Comparison of ENCODE assay signal across 1 cellular context in the genomic region with DNA sequence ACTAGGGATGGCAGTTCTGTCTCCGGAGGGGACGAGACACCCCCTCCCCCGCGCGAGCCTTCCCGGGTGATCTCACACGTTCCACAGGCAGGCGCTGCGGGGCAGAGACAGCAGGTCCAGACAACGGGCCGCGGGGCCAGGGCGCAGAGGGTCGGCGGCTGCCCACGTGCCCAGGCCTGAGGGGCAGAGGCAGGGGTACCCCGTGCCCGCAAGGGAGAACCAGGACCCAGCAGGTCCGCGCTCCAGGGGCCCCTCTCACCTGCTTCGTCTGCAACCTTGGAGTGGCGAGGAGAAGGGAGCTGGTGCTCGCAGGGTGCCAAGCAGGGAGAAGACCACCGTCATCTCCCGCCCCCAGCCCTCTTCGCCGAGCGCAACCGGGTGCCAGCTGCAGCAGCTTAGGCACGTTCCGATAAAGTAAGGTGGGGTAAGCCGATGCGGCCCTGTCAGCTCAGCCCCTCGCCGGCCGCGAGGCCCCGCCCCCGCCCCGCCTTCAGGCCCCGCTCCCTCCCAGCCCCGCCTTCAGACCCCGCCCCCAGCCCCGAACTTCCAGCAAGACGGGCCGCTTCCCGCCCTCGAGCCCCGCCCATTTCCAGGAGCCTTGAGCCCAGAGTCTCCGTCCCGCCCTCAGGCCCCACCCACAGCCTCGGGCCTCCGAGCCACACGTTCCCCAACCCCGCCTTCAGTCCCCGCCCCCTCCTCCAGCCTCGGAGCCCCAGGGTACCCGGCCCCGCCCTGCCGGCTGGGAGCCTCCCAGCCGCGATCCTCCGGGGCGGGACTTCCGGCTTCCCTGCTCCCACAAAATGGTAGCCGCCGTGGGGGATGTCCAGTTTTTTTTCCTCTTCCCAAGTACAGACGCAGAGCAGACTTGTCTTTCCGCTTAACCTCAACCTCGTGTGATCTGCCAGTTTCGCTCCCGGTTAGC.
TF ChIP-seq lines count a peak whose summit lies in the region.

A gene with protein sequence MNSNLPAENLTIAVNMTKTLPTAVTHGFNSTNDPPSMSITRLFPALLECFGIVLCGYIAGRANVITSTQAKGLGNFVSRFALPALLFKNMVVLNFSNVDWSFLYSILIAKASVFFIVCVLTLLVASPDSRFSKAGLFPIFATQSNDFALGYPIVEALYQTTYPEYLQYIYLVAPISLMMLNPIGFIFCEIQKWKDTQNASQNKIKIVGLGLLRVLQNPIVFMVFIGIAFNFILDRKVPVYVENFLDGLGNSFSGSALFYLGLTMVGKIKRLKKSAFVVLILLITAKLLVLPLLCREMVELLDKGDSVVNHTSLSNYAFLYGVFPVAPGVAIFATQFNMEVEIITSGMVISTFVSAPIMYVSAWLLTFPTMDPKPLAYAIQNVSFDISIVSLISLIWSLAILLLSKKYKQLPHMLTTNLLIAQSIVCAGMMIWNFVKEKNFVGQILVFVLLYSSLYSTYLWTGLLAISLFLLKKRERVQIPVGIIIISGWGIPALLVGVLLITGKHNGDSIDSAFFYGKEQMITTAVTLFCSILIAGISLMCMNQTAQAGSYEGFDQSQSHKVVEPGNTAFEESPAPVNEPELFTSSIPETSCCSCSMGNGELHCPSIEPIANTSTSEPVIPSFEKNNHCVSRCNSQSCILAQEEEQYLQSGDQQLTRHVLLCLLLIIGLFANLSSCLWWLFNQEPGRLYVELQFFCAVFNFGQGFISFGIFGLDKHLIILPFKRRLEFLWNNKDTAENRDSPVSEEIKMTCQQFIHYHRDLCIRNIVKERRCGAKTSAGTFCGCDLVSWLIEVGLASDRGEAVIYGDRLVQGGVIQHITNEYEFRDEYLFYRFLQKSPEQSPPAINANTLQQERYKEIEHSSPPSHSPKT (minus strand): TSS at position 416 of the 922 bp plus-strand sequence. CDS start 5,073 bp downstream, outside the sequence.

TF ChIP-seq in HepG2, 621 proteins besides CTCF, POLR2A, EP300 and RAD21 (continued from another document and continues in another):
- TF ChIP-seq, protein P1, sequence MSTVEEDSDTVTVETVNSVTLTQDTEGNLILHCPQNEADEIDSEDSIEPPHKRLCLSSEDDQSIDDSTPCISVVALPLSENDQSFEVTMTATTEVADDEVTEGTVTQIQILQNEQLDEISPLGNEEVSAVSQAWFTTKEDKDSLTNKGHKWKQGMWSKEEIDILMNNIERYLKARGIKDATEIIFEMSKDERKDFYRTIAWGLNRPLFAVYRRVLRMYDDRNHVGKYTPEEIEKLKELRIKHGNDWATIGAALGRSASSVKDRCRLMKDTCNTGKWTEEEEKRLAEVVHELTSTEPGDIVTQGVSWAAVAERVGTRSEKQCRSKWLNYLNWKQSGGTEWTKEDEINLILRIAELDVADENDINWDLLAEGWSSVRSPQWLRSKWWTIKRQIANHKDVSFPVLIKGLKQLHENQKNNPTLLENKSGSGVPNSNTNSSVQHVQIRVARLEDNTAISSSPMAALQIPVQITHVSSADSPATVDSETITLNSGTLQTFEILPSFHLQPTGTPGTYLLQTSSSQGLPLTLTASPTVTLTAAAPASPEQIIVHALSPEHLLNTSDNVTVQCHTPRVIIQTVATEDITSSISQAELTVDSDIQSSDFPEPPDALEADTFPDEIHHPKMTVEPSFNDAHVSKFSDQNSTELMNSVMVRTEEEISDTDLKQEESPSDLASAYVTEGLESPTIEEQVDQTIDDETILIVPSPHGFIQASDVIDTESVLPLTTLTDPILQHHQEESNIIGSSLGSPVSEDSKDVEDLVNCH (CRISPR knock-in tag; IDR thresholded peaks at IDR 0.05): no peak
- TF ChIP-seq, protein P2, sequence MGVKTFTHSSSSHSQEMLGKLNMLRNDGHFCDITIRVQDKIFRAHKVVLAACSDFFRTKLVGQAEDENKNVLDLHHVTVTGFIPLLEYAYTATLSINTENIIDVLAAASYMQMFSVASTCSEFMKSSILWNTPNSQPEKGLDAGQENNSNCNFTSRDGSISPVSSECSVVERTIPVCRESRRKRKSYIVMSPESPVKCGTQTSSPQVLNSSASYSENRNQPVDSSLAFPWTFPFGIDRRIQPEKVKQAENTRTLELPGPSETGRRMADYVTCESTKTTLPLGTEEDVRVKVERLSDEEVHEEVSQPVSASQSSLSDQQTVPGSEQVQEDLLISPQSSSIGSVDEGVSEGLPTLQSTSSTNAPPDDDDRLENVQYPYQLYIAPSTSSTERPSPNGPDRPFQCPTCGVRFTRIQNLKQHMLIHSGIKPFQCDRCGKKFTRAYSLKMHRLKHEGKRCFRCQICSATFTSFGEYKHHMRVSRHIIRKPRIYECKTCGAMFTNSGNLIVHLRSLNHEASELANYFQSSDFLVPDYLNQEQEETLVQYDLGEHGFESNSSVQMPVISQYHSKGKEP (CRISPR knock-in tag; IDR thresholded peaks at IDR 0.05): no peak
- TF ChIP-seq ZNF331 (CRISPR knock-in tag; IDR thresholded peaks at IDR 0.05) (no peak; the same call in 1 of the 2 replicates), ZNF788 (CRISPR knock-in tag; IDR thresholded peaks at IDR 0.05; ENCODE audit: borderline replicate concordance) (peak; percentile 62), SKI (IDR thresholded peaks at IDR 0.05; ENCODE audit: partially characterized antibody) (no peak), LCORL (IDR thresholded peaks at IDR 0.05) (peak; percentile 47; the same call in 1 of the 2 replicates), LCORL (CRISPR knock-in tag; IDR thresholded peaks at IDR 0.05) (no peak), ZNF792 (CRISPR knock-in tag; IDR thresholded peaks at IDR 0.05) (0 out of 2 replicates have a peak, but pooled peaks have one; percentile 10), RXRA (CRISPR knock-in tag; IDR thresholded peaks at IDR 0.05) (peak; percentile 53; the same call in 1 of the 2 replicates), ZNF383 (CRISPR knock-in tag; IDR thresholded peaks at IDR 0.05; ENCODE audit: borderline replicate concordance) (no peak), REL (CRISPR knock-in tag; conservative IDR thresholded peaks at IDR 0.05) (no peak), ZFX (CRISPR knock-in tag; IDR thresholded peaks at IDR 0.05; ENCODE audit: low read depth) (peak; percentile 22; the same call in 1 of the 2 replicates), SIN3A (IDR thresholded peaks at IDR 0.05; ENCODE audit: borderline replicate concordance, low read depth, low read length) (0 out of 2 replicates have a peak, but pooled peaks have one; percentile 3), ZNF644 (CRISPR knock-in tag; IDR thresholded peaks at IDR 0.05; ENCODE audit: low read depth) (peak; percentile 100), TP53 (CRISPR knock-in tag; conservative IDR thresholded peaks at IDR 0.05) (no peak), ZNF562 (CRISPR knock-in tag; IDR thresholded peaks at IDR 0.05; ENCODE audit: borderline replicate concordance) (no peak), ZNF660 (CRISPR knock-in tag; IDR thresholded peaks at IDR 0.05; ENCODE audit: borderline replicate concordance, low read depth) (no peak), ZSCAN30 (CRISPR knock-in tag; IDR thresholded peaks at IDR 0.05) (no peak), ZBTB7B (CRISPR knock-in tag; IDR thresholded peaks at IDR 0.05) (peak; percentile 41), ZNF672 (CRISPR knock-in tag; IDR thresholded peaks at IDR 0.05) (no peak), ZSCAN22 (CRISPR knock-in tag; IDR thresholded peaks at IDR 0.05) (no peak), HMGA1 (CRISPR knock-in tag; conservative IDR thresholded peaks at IDR 0.05) (no peak), ZNF160 (CRISPR knock-in tag; IDR thresholded peaks at IDR 0.05) (no peak), MED1 (CRISPR knock-in tag; IDR thresholded peaks at IDR 0.05) (no peak), CCDC6 (CRISPR knock-in tag; IDR thresholded peaks at IDR 0.05) (no peak), ZNF703 (CRISPR knock-in tag; IDR thresholded peaks at IDR 0.05; ENCODE audit: borderline replicate concordance) (no peak), CAMTA2 (CRISPR knock-in tag; IDR thresholded peaks at IDR 0.05; ENCODE audit: borderline replicate concordance) (no peak), THAP11 (CRISPR knock-in tag; IDR thresholded peaks at IDR 0.05) (peak; percentile 55), REPIN1 (CRISPR knock-in tag; IDR thresholded peaks at IDR 0.05; ENCODE audit: borderline replicate concordance, low read depth) (peak; percentile 36), EED (CRISPR knock-in tag; IDR thresholded peaks at IDR 0.05) (peak; percentile 65; the same call in 1 of the 2 replicates)
- TF ChIP-seq, protein P3, sequence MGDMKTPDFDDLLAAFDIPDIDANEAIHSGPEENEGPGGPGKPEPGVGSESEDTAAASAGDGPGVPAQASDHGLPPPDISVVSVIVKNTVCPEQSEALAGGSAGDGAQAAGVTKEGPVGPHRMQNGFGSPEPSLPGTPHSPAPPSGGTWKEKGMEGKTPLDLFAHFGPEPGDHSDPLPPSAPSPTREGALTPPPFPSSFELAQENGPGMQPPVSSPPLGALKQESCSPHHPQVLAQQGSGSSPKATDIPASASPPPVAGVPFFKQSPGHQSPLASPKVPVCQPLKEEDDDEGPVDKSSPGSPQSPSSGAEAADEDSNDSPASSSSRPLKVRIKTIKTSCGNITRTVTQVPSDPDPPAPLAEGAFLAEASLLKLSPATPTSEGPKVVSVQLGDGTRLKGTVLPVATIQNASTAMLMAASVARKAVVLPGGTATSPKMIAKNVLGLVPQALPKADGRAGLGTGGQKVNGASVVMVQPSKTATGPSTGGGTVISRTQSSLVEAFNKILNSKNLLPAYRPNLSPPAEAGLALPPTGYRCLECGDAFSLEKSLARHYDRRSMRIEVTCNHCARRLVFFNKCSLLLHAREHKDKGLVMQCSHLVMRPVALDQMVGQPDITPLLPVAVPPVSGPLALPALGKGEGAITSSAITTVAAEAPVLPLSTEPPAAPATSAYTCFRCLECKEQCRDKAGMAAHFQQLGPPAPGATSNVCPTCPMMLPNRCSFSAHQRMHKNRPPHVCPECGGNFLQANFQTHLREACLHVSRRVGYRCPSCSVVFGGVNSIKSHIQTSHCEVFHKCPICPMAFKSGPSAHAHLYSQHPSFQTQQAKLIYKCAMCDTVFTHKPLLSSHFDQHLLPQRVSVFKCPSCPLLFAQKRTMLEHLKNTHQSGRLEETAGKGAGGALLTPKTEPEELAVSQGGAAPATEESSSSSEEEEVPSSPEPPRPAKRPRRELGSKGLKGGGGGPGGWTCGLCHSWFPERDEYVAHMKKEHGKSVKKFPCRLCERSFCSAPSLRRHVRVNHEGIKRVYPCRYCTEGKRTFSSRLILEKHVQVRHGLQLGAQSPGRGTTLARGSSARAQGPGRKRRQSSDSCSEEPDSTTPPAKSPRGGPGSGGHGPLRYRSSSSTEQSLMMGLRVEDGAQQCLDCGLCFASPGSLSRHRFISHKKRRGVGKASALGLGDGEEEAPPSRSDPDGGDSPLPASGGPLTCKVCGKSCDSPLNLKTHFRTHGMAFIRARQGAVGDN (CRISPR knock-in tag; IDR thresholded peaks at IDR 0.05): peak; percentile 86
- TF ChIP-seq, protein P4, sequence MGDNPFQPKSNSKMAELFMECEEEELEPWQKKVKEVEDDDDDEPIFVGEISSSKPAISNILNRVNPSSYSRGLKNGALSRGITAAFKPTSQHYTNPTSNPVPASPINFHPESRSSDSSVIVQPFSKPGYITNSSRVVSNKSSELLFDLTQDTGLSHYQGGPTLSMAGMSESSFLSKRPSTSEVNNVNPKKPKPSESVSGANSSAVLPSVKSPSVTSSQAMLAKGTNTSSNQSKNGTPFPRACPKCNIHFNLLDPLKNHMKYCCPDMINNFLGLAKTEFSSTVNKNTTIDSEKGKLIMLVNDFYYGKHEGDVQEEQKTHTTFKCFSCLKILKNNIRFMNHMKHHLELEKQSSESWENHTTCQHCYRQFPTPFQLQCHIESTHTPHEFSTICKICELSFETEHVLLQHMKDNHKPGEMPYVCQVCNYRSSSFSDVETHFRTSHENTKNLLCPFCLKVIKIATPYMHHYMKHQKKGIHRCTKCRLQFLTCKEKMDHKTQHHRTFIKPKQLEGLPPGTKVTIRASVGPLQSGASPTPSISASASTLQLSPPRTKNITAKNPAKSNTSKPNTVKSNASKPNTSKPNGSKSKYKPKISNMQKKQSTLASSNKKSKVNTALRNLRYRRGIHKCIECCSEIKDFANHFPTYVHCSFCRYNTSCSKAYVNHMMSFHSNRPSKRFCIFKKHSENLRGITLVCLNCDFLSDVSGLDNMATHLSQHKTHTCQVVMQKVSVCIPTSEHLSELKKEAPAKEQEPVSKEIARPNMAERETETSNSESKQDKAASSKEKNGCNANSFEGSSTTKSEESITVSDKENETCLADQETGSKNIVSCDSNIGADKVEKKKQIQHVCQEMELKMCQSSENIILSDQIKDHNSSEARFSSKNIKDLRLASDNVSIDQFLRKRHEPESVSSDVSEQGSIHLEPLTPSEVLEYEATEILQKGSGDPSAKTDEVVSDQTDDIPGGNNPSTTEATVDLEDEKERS (CRISPR knock-in tag; IDR thresholded peaks at IDR 0.05): no peak
- TF ChIP-seq, protein P5, sequence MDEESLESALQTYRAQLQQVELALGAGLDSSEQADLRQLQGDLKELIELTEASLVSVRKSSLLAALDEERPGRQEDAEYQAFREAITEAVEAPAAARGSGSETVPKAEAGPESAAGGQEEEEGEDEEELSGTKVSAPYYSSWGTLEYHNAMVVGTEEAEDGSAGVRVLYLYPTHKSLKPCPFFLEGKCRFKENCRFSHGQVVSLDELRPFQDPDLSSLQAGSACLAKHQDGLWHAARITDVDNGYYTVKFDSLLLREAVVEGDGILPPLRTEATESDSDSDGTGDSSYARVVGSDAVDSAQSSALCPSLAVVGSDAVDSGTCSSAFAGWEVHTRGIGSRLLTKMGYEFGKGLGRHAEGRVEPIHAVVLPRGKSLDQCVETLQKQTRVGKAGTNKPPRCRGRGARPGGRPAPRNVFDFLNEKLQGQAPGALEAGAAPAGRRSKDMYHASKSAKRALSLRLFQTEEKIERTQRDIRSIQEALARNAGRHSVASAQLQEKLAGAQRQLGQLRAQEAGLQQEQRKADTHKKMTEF (CRISPR knock-in tag; IDR thresholded peaks at IDR 0.05): peak; percentile 56; the same call in 1 of the 2 replicates
- TF ChIP-seq, protein P6, sequence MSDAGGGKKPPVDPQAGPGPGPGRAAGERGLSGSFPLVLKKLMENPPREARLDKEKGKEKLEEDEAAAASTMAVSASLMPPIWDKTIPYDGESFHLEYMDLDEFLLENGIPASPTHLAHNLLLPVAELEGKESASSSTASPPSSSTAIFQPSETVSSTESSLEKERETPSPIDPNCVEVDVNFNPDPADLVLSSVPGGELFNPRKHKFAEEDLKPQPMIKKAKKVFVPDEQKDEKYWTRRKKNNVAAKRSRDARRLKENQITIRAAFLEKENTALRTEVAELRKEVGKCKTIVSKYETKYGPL (CRISPR knock-in tag; IDR thresholded peaks at IDR 0.05): no peak
- TF ChIP-seq, protein P7, sequence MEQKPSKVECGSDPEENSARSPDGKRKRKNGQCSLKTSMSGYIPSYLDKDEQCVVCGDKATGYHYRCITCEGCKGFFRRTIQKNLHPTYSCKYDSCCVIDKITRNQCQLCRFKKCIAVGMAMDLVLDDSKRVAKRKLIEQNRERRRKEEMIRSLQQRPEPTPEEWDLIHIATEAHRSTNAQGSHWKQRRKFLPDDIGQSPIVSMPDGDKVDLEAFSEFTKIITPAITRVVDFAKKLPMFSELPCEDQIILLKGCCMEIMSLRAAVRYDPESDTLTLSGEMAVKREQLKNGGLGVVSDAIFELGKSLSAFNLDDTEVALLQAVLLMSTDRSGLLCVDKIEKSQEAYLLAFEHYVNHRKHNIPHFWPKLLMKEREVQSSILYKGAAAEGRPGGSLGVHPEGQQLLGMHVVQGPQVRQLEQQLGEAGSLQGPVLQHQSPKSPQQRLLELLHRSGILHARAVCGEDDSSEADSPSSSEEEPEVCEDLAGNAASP (CRISPR knock-in tag; IDR thresholded peaks at IDR 0.05; ENCODE audit: borderline replicate concordance): no peak
- TF ChIP-seq, protein P8, sequence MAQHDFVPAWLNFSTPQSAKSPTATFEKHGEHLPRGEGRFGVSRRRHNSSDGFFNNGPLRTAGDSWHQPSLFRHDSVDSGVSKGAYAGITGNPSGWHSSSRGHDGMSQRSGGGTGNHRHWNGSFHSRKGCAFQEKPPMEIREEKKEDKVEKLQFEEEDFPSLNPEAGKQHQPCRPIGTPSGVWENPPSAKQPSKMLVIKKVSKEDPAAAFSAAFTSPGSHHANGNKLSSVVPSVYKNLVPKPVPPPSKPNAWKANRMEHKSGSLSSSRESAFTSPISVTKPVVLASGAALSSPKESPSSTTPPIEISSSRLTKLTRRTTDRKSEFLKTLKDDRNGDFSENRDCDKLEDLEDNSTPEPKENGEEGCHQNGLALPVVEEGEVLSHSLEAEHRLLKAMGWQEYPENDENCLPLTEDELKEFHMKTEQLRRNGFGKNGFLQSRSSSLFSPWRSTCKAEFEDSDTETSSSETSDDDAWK (CRISPR knock-in tag; IDR thresholded peaks at IDR 0.05): no peak
